Comparison of ENCODE assay signal across 26 cellular contexts in the genomic region with DNA sequence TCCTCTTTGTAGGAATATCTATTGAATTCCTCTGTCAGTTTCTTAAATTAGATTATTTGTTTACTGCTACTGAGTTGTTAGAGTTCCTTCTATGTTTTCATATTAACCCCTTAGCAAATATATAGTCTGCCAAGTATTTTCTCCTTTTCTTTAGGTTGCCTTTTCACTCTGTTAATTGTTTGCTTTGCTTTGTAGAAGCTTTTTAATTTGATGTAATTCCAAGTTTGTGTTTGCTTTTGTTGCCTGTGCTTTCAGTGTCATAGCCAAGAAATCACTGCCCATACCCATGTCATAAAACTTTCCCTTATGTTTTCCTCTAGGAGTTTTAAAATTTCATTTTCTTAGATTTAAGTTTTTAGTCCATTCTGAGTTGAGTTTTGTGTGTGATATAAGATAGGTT.
"Had no signal": no experiment of that assay in that cellular context is flagged by ENCODE, and none has a peak within 500 bp of the region (broad histone marks: within the 10 kb centered on the region; RNA-seq: fewer than 3 reads in every experiment).

No MANE protein-coding gene starts in this region.

- H3K27ac Mint-ChIP-seq: activated CD4-positive, alpha-beta T cell treated with anti-CD3 and anti-CD28 coated beads, Interleukin-2, amount 10 ng/mL, durations not matched to agents 7 days and 5 days; activated CD8-positive, alpha-beta T cell treated with anti-CD3 and anti-CD28 coated beads for 36 hours; activated naive CD4-positive, alpha-beta T cell treated with anti-CD3 and anti-CD28 coated beads, Interleukin-2, amount 10 ng/mL, durations not matched to agents 7 days and 5 days; activated naive CD8-positive, alpha-beta T cell; activated T-helper 2 cell treated with anti-CD3 and anti-CD28 coated beads, Interferon-gamma antibody, Interleukin-2, Interleukin-4, amounts not matched to agents 10 μg/mL and 5 μg/mL and 100 μg/mL, durations not matched to agents 14 hours and 24 hours and 36 hours; dendritic cell treated with granulocyte-macrophage colony-stimulating factor and Interleukin-4, amounts not matched to agents 40 ng/mL and 50 ng/mL, for 4 days; endodermal cell; WTC11 had no signal

- H3K4me3 ChIP-seq: coronary artery, dorsolateral prefrontal cortex, gastrocnemius medialis, heart left ventricle had no signal

- ATAC-seq: activated CD8-positive, alpha-beta T cell treated with anti-CD3 and anti-CD28 coated beads for 36 hours; activated T-cell treated with anti-CD3 and anti-CD28 coated beads, Interleukin-2, amount 50 U/mL, for 4 hours; esophagus mucosa; gastrocnemius medialis; heart left ventricle; WTC11 had no signal

- H3K27ac ChIP-seq: brain microvascular endothelial cell, coronary artery, dorsolateral prefrontal cortex, gastrocnemius medialis, heart left ventricle had no signal

- H3K36me3 ChIP-seq: brain microvascular endothelial cell, gastrocnemius medialis, heart left ventricle had no signal

- H3K4me1 ChIP-seq: gastrocnemius medialis, heart left ventricle had no signal

- H3K27me3 Mint-ChIP-seq: activated CD4-positive, alpha-beta T cell treated with anti-CD3 and anti-CD28 coated beads, Interleukin-2, amount 10 ng/mL, durations not matched to agents 7 days and 5 days; activated CD8-positive, alpha-beta T cell treated with anti-CD3 and anti-CD28 coated beads for 36 hours; activated naive CD4-positive, alpha-beta T cell treated with anti-CD3 and anti-CD28 coated beads, Interleukin-2, amount 10 ng/mL, durations not matched to agents 7 days and 5 days; activated naive CD8-positive, alpha-beta T cell; central memory CD8-positive, alpha-beta T cell; dendritic cell treated with granulocyte-macrophage colony-stimulating factor and Interleukin-4, amounts not matched to agents 40 ng/mL and 50 ng/mL, for 4 days had no signal

- H3K36me3 Mint-ChIP-seq: activated naive CD4-positive, alpha-beta T cell treated with anti-CD3 and anti-CD28 coated beads, Interleukin-2, amount 10 ng/mL, durations not matched to agents 7 days and 5 days; activated naive CD8-positive, alpha-beta T cell; WTC11 had no signal

- H3K9me3 Mint-ChIP-seq: activated CD4-positive, alpha-beta T cell treated with anti-CD3 and anti-CD28 coated beads, Interleukin-2, amount 10 ng/mL, durations not matched to agents 7 days and 5 days; activated CD8-positive, alpha-beta T cell treated with anti-CD3 and anti-CD28 coated beads for 36 hours; activated naive CD4-positive, alpha-beta T cell treated with anti-CD3 and anti-CD28 coated beads, Interleukin-2, amount 10 ng/mL, durations not matched to agents 7 days and 5 days; activated T-helper 2 cell treated with anti-CD3 and anti-CD28 coated beads, Interferon-gamma antibody, Interleukin-2, Interleukin-4, amounts not matched to agents 10 μg/mL and 5 μg/mL and 100 μg/mL, durations not matched to agents 14 hours and 24 hours and 36 hours; dendritic cell treated with granulocyte-macrophage colony-stimulating factor and Interleukin-4, amounts not matched to agents 40 ng/mL and 50 ng/mL, for 4 days had no signal

- H3K9me3 ChIP-seq: gastrocnemius medialis had no signal

- DNase-seq: activated CD4-positive, alpha-beta T cell treated with anti-CD3 and anti-CD28 coated beads for 1 hour; activated CD4-positive, alpha-beta T cell treated with anti-CD3 and anti-CD28 coated beads for 4 hours; activated CD4-positive, alpha-beta T cell treated with anti-CD3 and anti-CD28 coated beads, Interleukin-2, amount 10 ng/mL, durations not matched to agents 7 days and 5 days; activated CD4-positive, alpha-beta T cell treated with anti-CD3 and anti-CD28 coated beads, Interleukin-2, amount 50 U/mL, for 4 hours; activated CD8-positive, alpha-beta memory T cell treated with anti-CD3 and anti-CD28 coated beads for 24 hours; activated CD8-positive, alpha-beta T cell treated with anti-CD3 and anti-CD28 coated beads for 36 hours; activated effector memory CD4-positive, alpha-beta T cell treated with anti-CD3 and anti-CD28 coated beads, Interleukin-2, amount 50 U/mL, for 16 hours; activated naive CD4-positive, alpha-beta T cell treated with anti-CD3 and anti-CD28 coated beads, Interleukin-2, amount 10 ng/mL, durations not matched to agents 7 days and 5 days; activated T-cell treated with anti-CD3 and anti-CD28 coated beads, Interleukin-2, amount 50 U/mL, for 4 hours; amniotic stem cell; anterior cingulate cortex; brain microvascular endothelial cell; dorsolateral prefrontal cortex; effector memory CD4-positive, alpha-beta T cell; endodermal cell; gastrocnemius medialis; glutamatergic neuron; heart left ventricle; T-helper 2 cell had no signal

- H3K4me1 Mint-ChIP-seq: activated CD4-positive, alpha-beta T cell treated with anti-CD3 and anti-CD28 coated beads, Interleukin-2, amount 10 ng/mL, durations not matched to agents 7 days and 5 days; activated naive CD4-positive, alpha-beta T cell treated with anti-CD3 and anti-CD28 coated beads, Interleukin-2, amount 10 ng/mL, durations not matched to agents 7 days and 5 days; central memory CD8-positive, alpha-beta T cell; endodermal cell had no signal

- H3K4me3 Mint-ChIP-seq: activated CD4-positive, alpha-beta T cell treated with anti-CD3 and anti-CD28 coated beads, Interleukin-2, amount 10 ng/mL, durations not matched to agents 7 days and 5 days; activated CD8-positive, alpha-beta T cell treated with anti-CD3 and anti-CD28 coated beads for 36 hours; activated naive CD4-positive, alpha-beta T cell treated with anti-CD3 and anti-CD28 coated beads, Interleukin-2, amount 10 ng/mL, durations not matched to agents 7 days and 5 days; activated naive CD8-positive, alpha-beta T cell; activated T-cell treated with anti-CD3 and anti-CD28 coated beads, Interleukin-2, amount 50 U/mL, for 4 hours; central memory CD8-positive, alpha-beta T cell; dendritic cell treated with granulocyte-macrophage colony-stimulating factor and Interleukin-4, amounts not matched to agents 40 ng/mL and 50 ng/mL, for 4 days; endodermal cell; WTC11 had no signal

- H3K27me3 ChIP-seq: brain microvascular endothelial cell, dorsolateral prefrontal cortex, gastrocnemius medialis, heart left ventricle had no signal
